ENCODE assay signal across 20 cellular contexts in genomic region chr3:15683253-15683652, GRCh38.
DNase-seq lines count a peak whose midpoint lies in the region; ATAC-seq, FAIRE-seq and TF ChIP-seq lines count a peak whose summit lies in the region.
"Had no signal": no experiment of that assay in that cellular context is flagged by ENCODE, and none has a peak within 500 bp of the region (broad histone marks: within the 10 kb centered on the region; RNA-seq: fewer than 3 reads in every experiment).

No MANE protein-coding gene starts in this region.

- peaks cover 64% of the 10 kb centered on the region for H3K36me3 Mint-ChIP-seq in MCF 10A (ENCODE audit: insufficient read depth, unreplicated experiment)

- POLR2A ChIA-PET in MCF 10A (lab: Yijun Ruan, JAX) = interaction anchor here (0.7 to 1.0 kb wide), 3 partner anchors 33 to 53 kb away, joined by 3 read pairs; no protein-coding TSS in a partner anchor

- no peaks in the 10 kb centered on the region for H3K9me3 Mint-ChIP-seq in MCF 10A (ENCODE audit: unreplicated experiment)
- H3K9me3 Mint-ChIP-seq: activated CD4-positive, alpha-beta T cell treated with anti-CD3 and anti-CD28 coated beads, Interleukin-2, amount 10 ng/mL, durations not matched to agents 7 days and 5 days; activated naive CD4-positive, alpha-beta T cell treated with anti-CD3 and anti-CD28 coated beads, Interleukin-2, amount 50 U/mL, for 24 hours; CD4-positive, alpha-beta memory T cell had no signal

- no peak overlapping the region for H3K4me2 ChIP-seq in mammary epithelial cell (ENCODE audit: insufficient read depth, low read depth, low read length)

- ATAC-seq in pancreas = no peak

- no peaks in the 10 kb centered on the region for H3K4me1 Mint-ChIP-seq in MCF 10A (ENCODE audit: insufficient read depth, unreplicated experiment)

- WGBS in mammary epithelial cell (ENCODE audit: low coverage, missing lambda C conversion rate) = 100% methylated on average over 1 of the region's 1 CpG
- 90 to 93% methylated on average over 1 of the region's 1 CpG for WGBS in pancreas, 2 donors

- no TSS peak for BruUV-seq in MCF 10A (replicated peaks; lab: Mats Ljungman, UMichigan)
- no TSS peak for BruUV-seq in mammary epithelial cell (replicated peaks; lab: Mats Ljungman, UMichigan)

- CTCF ChIA-PET in MCF 10A (lab: Yijun Ruan, JAX) = no interaction called here
- CTCF ChIA-PET in mammary epithelial cell (lab: Charles Lee; ENCODE audit: low non-redundant PET) = no interaction called here

- no peaks in the 10 kb centered on the region for H3K27me3 ChIP-seq in mammary epithelial cell (ENCODE audit: insufficient read depth, low read length)
- no peaks in the 10 kb centered on the region for H3K27me3 ChIP-seq in pancreas
- no peaks in the 10 kb centered on the region for H3K27me3 ChIP-seq in WERI-Rb-1 (ENCODE audit: insufficient read depth, low read depth, severe bottlenecking)
- H3K27me3 ChIP-seq: brain microvascular endothelial cell, esophagus muscularis mucosa had no signal

- H3K4me1 ChIP-seq in mammary epithelial cell (ENCODE audit: insufficient read depth, low read length) (no peaks in the 10 kb centered on the region), pancreas (peaks cover 0 to 2% (median 0%) of the 10 kb centered on the region in 3 donors)

- H3K4me3 ChIP-seq in mammary epithelial cell (replicated peaks in 1 of 3; ENCODE audit: insufficient read depth in 1 of 3, low read depth in 2 of 3, low read length in 3 of 3) = no peak overlapping the region
- no peak overlapping the region for H3K4me3 ChIP-seq in pancreas
- H3K4me3 ChIP-seq in WERI-Rb-1 (ENCODE audit: low read depth, low read length) = no peak overlapping the region
- H3K4me3 ChIP-seq: esophagus muscularis mucosa had no signal

- H3K79me2 ChIP-seq in mammary epithelial cell (ENCODE audit: insufficient read depth, low read length) = no peaks in the 10 kb centered on the region

- in situ Hi-C loops in mammary epithelial cell (cut with MboI; ENCODE audit: low sequenced_read_pairs in 2 of 2) = no loop called here

- peak; percentile 34 for FAIRE-seq in pancreas (lab: Jason Lieb, UNC)
- FAIRE-seq: keratinocyte had no signal

- no peaks in the 10 kb centered on the region for H4K20me1 ChIP-seq in mammary epithelial cell (ENCODE audit: insufficient read depth, low read length)

- no peak for TF ChIP-seq CTCF in MCF 10A (IDR thresholded peaks at IDR 0.05; ENCODE audit: unreplicated experiment)
- TF ChIP-seq CTCF in mammary epithelial cell (conservative IDR thresholded peaks at IDR 0.05 in 1 of 2, IDR thresholded peaks at IDR 0.05 in 1 of 2; ENCODE audit: extremely low read depth in 1 of 2, insufficient read depth in 1 of 2, low read depth in 1 of 2, low read length in 2 of 2) = no peak
- no peak for TF ChIP-seq CTCF in pancreas (IDR thresholded peaks at IDR 0.05)
- no peak for TF ChIP-seq CTCF in WERI-Rb-1 (IDR thresholded peaks at IDR 0.05; ENCODE audit: low read depth, low read length)

- H3K9me3 ChIP-seq in mammary epithelial cell (replicated peaks; ENCODE audit: insufficient read depth, low read length) = no peaks in the 10 kb centered on the region
- H3K9me3 ChIP-seq in pancreas = no peaks in the 10 kb centered on the region
- no peaks in the 10 kb centered on the region for H3K9me3 ChIP-seq in WERI-Rb-1 (ENCODE audit: severe bottlenecking)
- H3K9me3 ChIP-seq: esophagus muscularis mucosa had no signal

- H3K9ac ChIP-seq in mammary epithelial cell (ENCODE audit: insufficient read depth, low read length) = no peak overlapping the region

- no peak for DNase-seq in MCF 10A (ENCODE audit: unreplicated experiment)
- no peak for DNase-seq in mammary epithelial cell
- no peak for DNase-seq in pancreas
- DNase-seq in WERI-Rb-1 = no peak
- no peak for DNase-seq in middle frontal gyrus (ENCODE audit: extremely low spot score, low spot score)
- no peak for DNase-seq in HT-29 (ENCODE audit: low spot score)
- DNase-seq in NCI-H2196 (lab: John Stamatoyannopoulos, UW; ENCODE audit: unreplicated experiment) = no peak
- DNase-seq: activated CD4-positive, alpha-beta T cell treated with anti-CD3 and anti-CD28 coated beads, Interleukin-2, amount 10 ng/mL, durations not matched to agents 7 days and 5 days; brain microvascular endothelial cell; CD4-positive, alpha-beta memory T cell; DMS79 treated with DMSO at 0.1 percent for 48 hours; mesendoderm; NCI-H1092 treated with DMSO at 0.1 percent for 48 hours; SHP77; stimulated activated CD4-positive, alpha-beta T cell treated with anti-CD3 and anti-CD28 coated beads, Interleukin-4, amount 100 ng/mL, for 4 hours; T1000 had no signal

- no peak overlapping the region for H3K4me3 Mint-ChIP-seq in MCF 10A (ENCODE audit: unreplicated experiment)
- H3K4me3 Mint-ChIP-seq: activated CD4-positive, alpha-beta T cell treated with anti-CD3 and anti-CD28 coated beads, Interleukin-2, amount 10 ng/mL, durations not matched to agents 7 days and 5 days; activated naive CD4-positive, alpha-beta T cell treated with anti-CD3 and anti-CD28 coated beads, Interleukin-2, amount 50 U/mL, for 24 hours; CD4-positive, alpha-beta memory T cell had no signal

- no peaks in the 10 kb centered on the region for H3K27me3 Mint-ChIP-seq in MCF 10A (ENCODE audit: insufficient read depth, unreplicated experiment)
- H3K27me3 Mint-ChIP-seq: activated CD4-positive, alpha-beta T cell treated with anti-CD3 and anti-CD28 coated beads, Interleukin-2, amount 10 ng/mL, durations not matched to agents 7 days and 5 days; activated naive CD4-positive, alpha-beta T cell treated with anti-CD3 and anti-CD28 coated beads, Interleukin-2, amount 50 U/mL, for 24 hours; CD4-positive, alpha-beta memory T cell had no signal

- no peak overlapping the region for H2AFZ ChIP-seq in mammary epithelial cell (ENCODE audit: low read depth, low read length)

- H3K27ac ChIP-seq in mammary epithelial cell (ENCODE audit: insufficient read depth, low read depth, low read length) (no peak overlapping the region), cingulate gyrus (ENCODE audit: low read depth, low read length) (peak overlapping the region; percentile 65), pancreas (no peak overlapping the region), WERI-Rb-1 (no peak overlapping the region)
- H3K27ac ChIP-seq: brain microvascular endothelial cell, esophagus muscularis mucosa had no signal

- peak overlapping the region; percentile 12 for H3K27ac Mint-ChIP-seq in MCF 10A (ENCODE audit: low read depth, unreplicated experiment)
- H3K27ac Mint-ChIP-seq: activated CD4-positive, alpha-beta T cell treated with anti-CD3 and anti-CD28 coated beads, Interleukin-2, amount 10 ng/mL, durations not matched to agents 7 days and 5 days; activated naive CD4-positive, alpha-beta T cell treated with anti-CD3 and anti-CD28 coated beads, Interleukin-2, amount 50 U/mL, for 24 hours had no signal

- dilution Hi-C loops in mammary epithelial cell (cut with HindIII; ENCODE audit: low sequenced_read_pairs) = no loop called here

- intact Hi-C loops in MCF 10A (cut with micrococcal nuclease) (loop anchor here (2.0 to 5.0 kb wide), 2 partner anchors 52 to 114 kb away; partner anchors contain the start of gene ANKRD28), mammary epithelial cell (cut with micrococcal nuclease) (no loop called here), pancreas (cut with DNase I) (no loop called here)

- H3K36me3 ChIP-seq in mammary epithelial cell (ENCODE audit: insufficient read depth, low read length) = peaks cover 29% of the 10 kb centered on the region
- peaks cover 3 to 31% (median 14%) of the 10 kb centered on the region in 3 donors for H3K36me3 ChIP-seq in pancreas
- H3K36me3 ChIP-seq in WERI-Rb-1 = peaks cover 38% of the 10 kb centered on the region
